In the genomic region with DNA sequence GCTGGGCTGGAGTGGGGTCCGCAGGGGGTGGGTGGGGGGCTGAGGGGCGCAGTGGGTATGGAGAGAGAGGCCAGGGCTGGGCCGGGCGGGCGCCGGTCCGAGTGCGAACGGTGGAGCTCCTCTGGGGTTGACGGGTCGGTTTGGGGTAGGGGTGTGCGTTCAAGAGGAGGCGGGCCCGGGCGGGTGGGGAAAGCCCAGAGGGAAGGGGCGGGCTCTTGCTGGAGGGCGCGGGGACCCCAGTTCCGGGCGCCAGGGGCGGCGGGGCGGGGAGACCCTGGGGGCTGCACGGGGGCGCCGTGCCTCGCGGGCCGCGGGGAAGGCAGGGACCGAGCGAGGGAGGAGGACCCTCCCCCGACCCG, we compare ENCODE assay signal across 13 cellular contexts. TPM values are rescaled to one million over a fixed set of nuclear protein-coding genes. Genes with fewer than 3 reads are reported as not detected.
DNase-seq lines count a peak whose midpoint lies in the region; ATAC-seq and TF ChIP-seq lines count a peak whose summit lies in the region.
"Had no signal": no experiment of that assay in that cellular context is flagged by ENCODE, and none has a peak within 500 bp of the region (broad histone marks: within the 10 kb centered on the region; RNA-seq: fewer than 3 reads in every experiment).

No MANE protein-coding gene starts in this region.

- no peak overlapping the region for H3K4me3 ChIP-seq in CD8-positive, alpha-beta T cell (ENCODE audit: low read depth, low read length)
- no peak overlapping the region for H3K4me3 ChIP-seq in HEK293 (ENCODE audit: low read depth, low read length)

- H3K9me3 Mint-ChIP-seq in CD8-positive, alpha-beta T cell, result no peaks in the 10 kb centered on the region
- peaks cover under 1% of the 10 kb centered on the region for H3K9me3 Mint-ChIP-seq in nephron progenitor cell
- H3K9me3 Mint-ChIP-seq: activated CD8-positive, alpha-beta T cell treated with anti-CD3 and anti-CD28 coated beads for 36 hours; activated naive CD4-positive, alpha-beta T cell treated with anti-CD3 and anti-CD28 coated beads, Interleukin-2, amount 50 U/mL, for 72 hours had no signal

- POLR2A ChIA-PET in CD8-positive, alpha-beta T cell (lab: Charles Lee), result no interaction called here
- POLR2A ChIA-PET in HEK293 (lab: Yijun Ruan, JAX), result interaction anchor here (0.6 to 0.9 kb wide), 3 partner anchors 11 to 362 kb away, joined by 3 to 4 read pairs (median 3); a partner anchor contains a TSS

- no peak overlapping the region for H3K27ac Mint-ChIP-seq in CD8-positive, alpha-beta T cell
- no peak overlapping the region for H3K27ac Mint-ChIP-seq in nephron progenitor cell
- H3K27ac Mint-ChIP-seq: activated CD8-positive, alpha-beta T cell treated with anti-CD3 and anti-CD28 coated beads for 36 hours; activated naive CD4-positive, alpha-beta T cell treated with anti-CD3 and anti-CD28 coated beads, Interleukin-2, amount 50 U/mL, for 72 hours had no signal

- no peaks in the 10 kb centered on the region for H3K9me3 ChIP-seq in CD8-positive, alpha-beta T cell (ENCODE audit: low read length)
- H3K9me3 ChIP-seq in HEK293 (ENCODE audit: control insufficient read depth, insufficient read depth, low read depth, low read length), result no peaks in the 10 kb centered on the region
- H3K9me3 ChIP-seq: right atrium auricular region had no signal

- TF ChIP-seq CTCF in CD8-positive, alpha-beta T cell (IDR thresholded peaks at IDR 0.05), result no peak
- TF ChIP-seq CTCF in HEK293 (tag by site-specific recombination; IDR thresholded peaks at IDR 0.05) (no peak), nephron progenitor cell (IDR thresholded peaks at IDR 0.05) (no peak)

- H3K27me3 ChIP-seq in CD8-positive, alpha-beta T cell (ENCODE audit: insufficient read depth, low read length), result peaks cover 10% of the 10 kb centered on the region

- intact Hi-C loops in CD8-positive, alpha-beta T cell (cut with DNase I, micrococcal nuclease), result loop anchor here in 1 of 2 experiments (1.0 kb wide), 1 partner anchor 150 kb away; no protein-coding TSS in a partner anchor

- H3K36me3 Mint-ChIP-seq in CD8-positive, alpha-beta T cell, result peaks cover 13% of the 10 kb centered on the region
- H3K36me3 Mint-ChIP-seq in nephron progenitor cell (ENCODE audit: low read depth), result peaks cover 12% of the 10 kb centered on the region

- ATAC-seq in CD8-positive, alpha-beta T cell, result peak; percentile 37
- ATAC-seq: activated CD8-positive, alpha-beta T cell treated with anti-CD3 and anti-CD28 coated beads for 36 hours had no signal

- no peak overlapping the region for H3K27ac ChIP-seq in CD8-positive, alpha-beta T cell (ENCODE audit: low read depth, low read length)
- H3K27ac ChIP-seq in HEK293 (ENCODE audit: extremely low read depth, low read depth, low read length) (no peak overlapping the region), cingulate gyrus (ENCODE audit: low read depth, low read length) (peak overlapping the region; percentile 84)
- H3K27ac ChIP-seq: right atrium auricular region had no signal

- peaks cover 27% of the 10 kb centered on the region for H3K27me3 Mint-ChIP-seq in CD8-positive, alpha-beta T cell (ENCODE audit: low read depth)
- peaks cover 38% of the 10 kb centered on the region for H3K27me3 Mint-ChIP-seq in nephron progenitor cell (ENCODE audit: low read depth, poor library complexity)

- CTCF ChIA-PET in CD8-positive, alpha-beta T cell (lab: Charles Lee), result no interaction called here
- CTCF ChIA-PET in HEK293 (lab: Yijun Ruan, JAX), result interaction anchor here (0.6 kb wide), 2 partner anchors 152 to 203 kb away, joined by 4 read pairs; no protein-coding TSS in a partner anchor

- TF ChIP-seq POLR2A in erythroblast (IDR thresholded peaks at IDR 0.05; ENCODE audit: low read length), result no peak

- DNase-seq in CD8-positive, alpha-beta T cell, result peak in 1 of 7 experiments; percentile 38
- DNase-seq in nephron progenitor cell, result no peak
- no peak for DNase-seq in CD1c-positive myeloid dendritic cell (ENCODE audit: extremely low spot score)
- no peak for DNase-seq in activated gamma-delta T cell treated with Interleukin-2 at 50 U/mL for 16 hours
- DNase-seq in erythroblast (lab: John Stamatoyannopoulos, UW), result no peak
- DNase-seq: activated CD8-positive, alpha-beta T cell treated with anti-CD3 and anti-CD28 coated beads for 36 hours; NCI-H2107; T-helper 2 cell had no signal

- H3K4me3 Mint-ChIP-seq in CD8-positive, alpha-beta T cell, result peak overlapping the region; percentile 51
- peak overlapping the region; percentile 75 for H3K4me3 Mint-ChIP-seq in nephron progenitor cell

- peaks cover 20% of the 10 kb centered on the region for H3K4me1 Mint-ChIP-seq in CD8-positive, alpha-beta T cell (ENCODE audit: low read depth)
- peaks cover 31% of the 10 kb centered on the region for H3K4me1 Mint-ChIP-seq in nephron progenitor cell

- no peaks in the 10 kb centered on the region for H3K36me3 ChIP-seq in CD8-positive, alpha-beta T cell (ENCODE audit: insufficient read depth, low read length)
- no peaks in the 10 kb centered on the region for H3K36me3 ChIP-seq in HEK293 (ENCODE audit: control insufficient read depth in 2 of 2, insufficient read depth in 1 of 2, low read length in 2 of 2)
- H3K36me3 ChIP-seq: right atrium auricular region had no signal

- H3K4me1 ChIP-seq in CD8-positive, alpha-beta T cell (ENCODE audit: insufficient read depth, low read length), result peaks cover 13% of the 10 kb centered on the region
- H3K4me1 ChIP-seq in HEK293 (ENCODE audit: control insufficient read depth, insufficient read depth, low read length), result no peaks in the 10 kb centered on the region

TF ChIP-seq in HEK293, 187 proteins besides CTCF, POLR2A, EP300 and RAD21:
- TF ChIP-seq IKZF3 (tag by site-specific recombination; IDR thresholded peaks at IDR 0.05) (no peak), ZNF660 (tag by site-specific recombination; IDR thresholded peaks at IDR 0.05) (no peak), SP2 (tag by site-specific recombination; IDR thresholded peaks at IDR 0.05) (0 out of 2 replicates have a peak, but pooled peaks have one; percentile 17), ZNF510 (tag by site-specific recombination; IDR thresholded peaks at IDR 0.05; ENCODE audit: insufficient replicate concordance) (no peak), ZNF830 (tag by site-specific recombination; IDR thresholded peaks at IDR 0.05; ENCODE audit: low read depth) (no peak), ZNF292 (tag by site-specific recombination; IDR thresholded peaks at IDR 0.05; ENCODE audit: borderline replicate concordance, low read depth) (no peak), ZNF76 (tag by site-specific recombination; IDR thresholded peaks at IDR 0.05; ENCODE audit: borderline replicate concordance, low read depth) (no peak)

RNA-seq across cellular contexts. Expression of a gene that starts 8.0 kb away (rescaled TPM):
- total RNA-seq in CD8-positive, alpha-beta T cell, result not detected
- total RNA-seq: activated CD8-positive, alpha-beta T cell treated with anti-CD3 and anti-CD28 coated beads for 36 hours; activated naive CD4-positive, alpha-beta T cell treated with anti-CD3 and anti-CD28 coated beads, Interleukin-2, amount 50 U/mL, for 72 hours; OCI-LY7; right atrium auricular region had no signal

RNA-seq across cellular contexts. Expression of a gene that starts 10.3 kb away (rescaled TPM):
- total RNA-seq in CD8-positive, alpha-beta T cell, result 1 to 10 TPM; 1.5 to 2.1 TPM

RNA-seq across cellular contexts. Expression of a gene that starts 13.4 kb away (rescaled TPM):
- total RNA-seq in CD8-positive, alpha-beta T cell, result not detected
- total RNA-seq: activated CD8-positive, alpha-beta T cell treated with anti-CD3 and anti-CD28 coated beads for 36 hours; activated naive CD4-positive, alpha-beta T cell treated with anti-CD3 and anti-CD28 coated beads, Interleukin-2, amount 50 U/mL, for 72 hours; OCI-LY7; right atrium auricular region had no signal

RNA-seq across cellular contexts. Expression of a gene that starts 25.3 kb away (rescaled TPM):
- 10 to 100 TPM; 27.0 to 27.8 TPM for total RNA-seq in CD8-positive, alpha-beta T cell

RNA-seq across cellular contexts. Expression of a gene that starts 33.8 kb away (rescaled TPM):
- total RNA-seq in CD8-positive, alpha-beta T cell, result 1 to 10 TPM; 9.9 to 10.0 TPM
